In the genomic region with DNA sequence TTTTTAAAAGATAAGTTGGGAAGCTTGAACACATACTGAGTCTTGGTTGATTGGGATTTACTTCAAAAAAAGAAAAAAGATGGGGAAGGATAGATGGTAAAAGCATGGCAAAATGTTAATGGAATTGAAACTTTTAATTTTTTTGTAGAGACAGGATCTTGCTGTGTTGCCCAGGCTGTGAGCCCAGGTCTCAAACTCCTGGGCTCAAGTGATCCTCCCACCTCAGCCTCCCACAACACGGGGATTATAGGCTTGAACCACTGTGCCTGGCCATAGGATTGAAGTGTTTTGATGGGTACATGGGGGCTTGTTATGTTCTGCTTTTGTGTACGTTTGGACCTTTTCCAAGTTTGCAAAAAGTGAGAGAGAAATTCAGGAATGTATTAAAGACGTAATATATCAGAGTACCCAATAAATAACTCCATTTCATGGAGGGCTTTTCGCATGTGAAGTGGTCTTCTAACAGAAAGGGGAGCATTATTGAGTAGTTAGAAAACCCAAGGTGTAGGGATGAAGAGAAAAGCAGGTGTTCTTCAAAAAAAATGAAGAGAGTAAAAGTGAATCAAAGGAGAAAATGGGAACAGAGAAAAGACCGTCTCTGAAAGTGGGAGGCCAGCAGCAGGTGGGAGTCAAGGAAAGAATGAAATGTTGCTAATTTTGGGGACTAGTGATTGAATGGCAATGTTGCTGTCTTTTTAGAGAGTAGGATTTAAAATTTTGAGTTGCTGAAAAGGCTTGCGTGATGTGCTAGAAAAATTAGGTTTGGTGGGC, we compare ENCODE assay signal across 14 cellular contexts. TPM values are rescaled to one million over a fixed set of nuclear protein-coding genes. Genes with fewer than 3 reads are reported as not detected.
A peak's percentile ranks its signal among the peaks of the same experiment; 100 is the strongest.
DNase-seq lines count a peak whose midpoint lies in the region; ATAC-seq and TF ChIP-seq lines count a peak whose summit lies in the region.
"Had no signal": no experiment of that assay in that cellular context is flagged by ENCODE, and none has a peak within 500 bp of the region (broad histone marks: within the 10 kb centered on the region; RNA-seq: fewer than 3 reads in every experiment).

No MANE protein-coding gene starts in this region.

- H3K4me3 Mint-ChIP-seq in activated T-cell treated with anti-CD3 and anti-CD28 coated beads, Interleukin-2, amount 50 U/mL, for 4 hours: peak overlapping the region; percentile 58
- H3K4me3 Mint-ChIP-seq in activated CD8-positive, alpha-beta T cell treated with anti-CD3 and anti-CD28 coated beads, Interleukin-2, amount 10 ng/mL, durations not matched to agents 7 days and 5 days: no peak overlapping the region
- H3K4me3 Mint-ChIP-seq in mesothelial cell of epicardium: no peak overlapping the region

- H3K9me3 Mint-ChIP-seq in activated T-cell treated with anti-CD3 and anti-CD28 coated beads, Interleukin-2, amount 50 U/mL, for 4 hours: no peaks in the 10 kb centered on the region
- no peaks in the 10 kb centered on the region for H3K9me3 Mint-ChIP-seq in activated CD8-positive, alpha-beta T cell treated with anti-CD3 and anti-CD28 coated beads, Interleukin-2, amount 10 ng/mL, durations not matched to agents 7 days and 5 days (ENCODE audit: insufficient read depth)
- H3K9me3 Mint-ChIP-seq in mesothelial cell of epicardium: no peaks in the 10 kb centered on the region

- peak overlapping the region; percentile 6 for H3K27ac Mint-ChIP-seq in activated CD8-positive, alpha-beta T cell treated with anti-CD3 and anti-CD28 coated beads, Interleukin-2, amount 10 ng/mL, durations not matched to agents 7 days and 5 days
- H3K27ac Mint-ChIP-seq in mesothelial cell of epicardium: peak overlapping the region; percentile 68

- no peak overlapping the region for H3K4me3 ChIP-seq in thoracic aorta
- H3K4me3 ChIP-seq in heart right ventricle: no peak overlapping the region
- H3K4me3 ChIP-seq: A549, right atrium auricular region had no signal

- intact Hi-C loops in heart right ventricle (cut with DNase I): loop anchor here in 3 of 10 donors (5.0 kb wide), 2 partner anchors 32 to 37 kb away; no protein-coding TSS in a partner anchor

- H3K36me3 Mint-ChIP-seq in activated T-cell treated with anti-CD3 and anti-CD28 coated beads, Interleukin-2, amount 50 U/mL, for 4 hours (ENCODE audit: insufficient read depth): peaks cover 16% of the 10 kb centered on the region
- H3K36me3 Mint-ChIP-seq in activated CD8-positive, alpha-beta T cell treated with anti-CD3 and anti-CD28 coated beads, Interleukin-2, amount 10 ng/mL, durations not matched to agents 7 days and 5 days (ENCODE audit: low read depth): peaks cover 6% of the 10 kb centered on the region
- peaks cover 7% of the 10 kb centered on the region for H3K36me3 Mint-ChIP-seq in mesothelial cell of epicardium

- 95 to 97% methylated on average over 6 of the region's 6 CpGs for WGBS in heart right ventricle, 2 donors

- TF ChIP-seq CTCF in mesothelial cell of epicardium (IDR thresholded peaks at IDR 0.05; ENCODE audit: unreplicated experiment) (no peak), thoracic aorta (IDR thresholded peaks at IDR 0.05) (no peak), heart right ventricle (IDR thresholded peaks at IDR 0.05) (no peak)

- H3K27me3 ChIP-seq in thoracic aorta (replicated peaks; ENCODE audit: insufficient read depth) (no peaks in the 10 kb centered on the region), heart right ventricle (no peaks in the 10 kb centered on the region)
- H3K27me3 ChIP-seq: right atrium auricular region had no signal

- POLR2A ChIA-PET in activated CD8-positive, alpha-beta T cell treated with anti-CD3 and anti-CD28 coated beads, Interleukin-2, amount 10 ng/mL, durations not matched to agents 7 days and 5 days (lab: Charles Lee): no interaction called here

- no peaks in the 10 kb centered on the region for H3K9me3 ChIP-seq in thoracic aorta
- no peaks in the 10 kb centered on the region for H3K9me3 ChIP-seq in heart right ventricle
- H3K9me3 ChIP-seq: A549, right atrium auricular region had no signal

- H3K36me3 ChIP-seq in thoracic aorta (no peaks in the 10 kb centered on the region), heart right ventricle (peaks cover 0 to 27% (median 0%) of the 10 kb centered on the region in 9 donors)

- CTCF ChIA-PET in activated CD8-positive, alpha-beta T cell treated with anti-CD3 and anti-CD28 coated beads, Interleukin-2, amount 10 ng/mL, durations not matched to agents 7 days and 5 days (lab: Charles Lee): interaction anchor here (1.7 kb wide), 1 partner anchor 37 kb away, joined by 5 read pairs; no protein-coding TSS in a partner anchor

- H3K27ac ChIP-seq in thoracic aorta (peak overlapping the region; percentile 34 to 41), heart right ventricle (peak overlapping the region in 5 of 10 donors; percentile 2 to 49 (median 33))
- H3K27ac ChIP-seq: A549 had no signal

- H3K4me1 ChIP-seq in thoracic aorta (ENCODE audit: control insufficient read depth in 1 of 2, low read depth in 2 of 2) (peaks cover 25 to 56% of the 10 kb centered on the region in 2 donors), heart right ventricle (peaks cover 10 to 89% (median 51%) of the 10 kb centered on the region in 9 donors)

- no peaks in the 10 kb centered on the region for H3K27me3 Mint-ChIP-seq in activated T-cell treated with anti-CD3 and anti-CD28 coated beads, Interleukin-2, amount 50 U/mL, for 4 hours (ENCODE audit: low read depth)
- H3K27me3 Mint-ChIP-seq in activated CD8-positive, alpha-beta T cell treated with anti-CD3 and anti-CD28 coated beads, Interleukin-2, amount 10 ng/mL, durations not matched to agents 7 days and 5 days (ENCODE audit: low read depth): no peaks in the 10 kb centered on the region
- H3K27me3 Mint-ChIP-seq in mesothelial cell of epicardium (ENCODE audit: low read depth): no peaks in the 10 kb centered on the region

- DNase-seq in activated T-cell treated with anti-CD3 and anti-CD28 coated beads, Interleukin-2, amount 50 U/mL, for 4 hours: no peak
- DNase-seq in activated T-cell treated with anti-CD3 and anti-CD28 coated beads for 4 hours (no peak), mesothelial cell of epicardium (ENCODE audit: low spot score in 2 of 2, unreplicated experiment in 2 of 2) (no peak), thoracic aorta (ENCODE audit: low spot score) (no peak), heart right ventricle (no peak), hypothalamus (lab: John Stamatoyannopoulos, UW) (no peak)
- DNase-seq in activated CD8-positive, alpha-beta T cell treated with anti-CD3 and anti-CD28 coated beads, Interleukin-2, amount 10 ng/mL, durations not matched to agents 7 days and 5 days: no peak
- DNase-seq: activated CD4-positive, alpha-beta T cell treated with anti-CD3 and anti-CD28 coated beads, Interleukin-2, amount 50 U/mL, for 48 hours; Right ventricle myocardium superior; stimulated activated CD4-positive, alpha-beta T cell treated with anti-CD3 and anti-CD28 coated beads, Interleukin-4, amount 100 ng/mL, for 24 hours; T-helper 9 cell had no signal

- H3K4me1 Mint-ChIP-seq in activated T-cell treated with anti-CD3 and anti-CD28 coated beads, Interleukin-2, amount 50 U/mL, for 4 hours (ENCODE audit: low read depth): peaks cover 51% of the 10 kb centered on the region
- peaks cover 21% of the 10 kb centered on the region for H3K4me1 Mint-ChIP-seq in activated CD8-positive, alpha-beta T cell treated with anti-CD3 and anti-CD28 coated beads, Interleukin-2, amount 10 ng/mL, durations not matched to agents 7 days and 5 days (ENCODE audit: low read depth)
- H3K4me1 Mint-ChIP-seq in mesothelial cell of epicardium: peaks cover 14% of the 10 kb centered on the region

- ATAC-seq in activated T-cell treated with anti-CD3 and anti-CD28 coated beads, Interleukin-2, amount 50 U/mL, for 4 hours: no peak
- no peak for ATAC-seq in activated CD8-positive, alpha-beta T cell treated with anti-CD3 and anti-CD28 coated beads, Interleukin-2, amount 10 ng/mL, durations not matched to agents 7 days and 5 days
- ATAC-seq in thoracic aorta (ENCODE audit: insufficient number of reproducible peaks, low FRiP score, low read depth) (no peak), heart right ventricle (no peak), GM21526 (IDR thresholded peaks at IDR 0.05; ENCODE audit: low FRiP score, unreplicated experiment) (no peak)

RNA-seq across cellular contexts. Expression of a gene that starts 55.2 kb away (rescaled TPM):
- 1 to 10 TPM; 8.1 to 8.9 (median 8.4) TPM for total RNA-seq in activated T-cell treated with anti-CD3 and anti-CD28 coated beads, Interleukin-2, amount 50 U/mL, for 4 hours
- total RNA-seq in activated CD8-positive, alpha-beta T cell treated with anti-CD3 and anti-CD28 coated beads, Interleukin-2, amount 10 ng/mL, durations not matched to agents 7 days and 5 days: 1 to 10 TPM; 6.3 to 8.3 TPM
- 50.3 to 52.4 TPM (median 50.5 TPM) in 3 replicates for total RNA-seq in mesothelial cell of epicardium
- 10 to 100 TPM; 31.4 to 37.5 TPM for total RNA-seq in thoracic aorta
- total RNA-seq in heart right ventricle: 10 to 100 TPM; 17.1 to 28.9 (median 23.7) TPM
- 10 to 100 TPM in 1 of 2 donors, 1 to 10 TPM in 1; 7.1 to 10.2 TPM for polyA plus RNA-seq in heart right ventricle

RNA-seq across cellular contexts. Expression of a gene that starts 55.4 kb away (rescaled TPM):
- 100 to 1,000 TPM; 383 to 449 (median 421) TPM for total RNA-seq in activated T-cell treated with anti-CD3 and anti-CD28 coated beads, Interleukin-2, amount 50 U/mL, for 4 hours
- 100 to 1,000 TPM; 661 to 697 TPM for total RNA-seq in activated CD8-positive, alpha-beta T cell treated with anti-CD3 and anti-CD28 coated beads, Interleukin-2, amount 10 ng/mL, durations not matched to agents 7 days and 5 days
- total RNA-seq in mesothelial cell of epicardium (226 to 228 TPM (median 226 TPM) in 3 replicates), thoracic aorta (100 to 1,000 TPM; 112 to 207 TPM), heart right ventricle (100 to 1,000 TPM; 517 to 711 (median 563) TPM)
- 100 to 1,000 TPM; 178 to 205 TPM for polyA plus RNA-seq in heart right ventricle
